Comparison of ENCODE assay signal across 12 cellular contexts in genomic region chr20:44597930-44598329, GRCh38. TPM values are rescaled to one million over a fixed set of nuclear protein-coding genes. Genes with fewer than 3 reads are reported as not detected.
DNase-seq lines count a peak whose midpoint lies in the region; ATAC-seq, FAIRE-seq and TF ChIP-seq lines count a peak whose summit lies in the region.
"Had no signal": no experiment of that assay in that cellular context is flagged by ENCODE, and none has a peak within 500 bp of the region (broad histone marks: within the 10 kb centered on the region; RNA-seq: fewer than 3 reads in every experiment).

No MANE protein-coding gene starts in this region.

- no peaks in the 10 kb centered on the region for H3K9me3 Mint-ChIP-seq in CD14-positive monocyte

- peaks cover 53% of the 10 kb centered on the region for H3K4me1 ChIP-seq in PC-3 (ENCODE audit: insufficient read depth, low read length)
- peaks cover 83% of the 10 kb centered on the region for H3K4me1 ChIP-seq in endothelial cell of umbilical vein (ENCODE audit: control insufficient read depth, extremely low read depth, insufficient read depth, low read length)
- peaks cover 15% of the 10 kb centered on the region for H3K4me1 ChIP-seq in parathyroid adenoma

- H3K4me2 ChIP-seq in PC-3 (ENCODE audit: low read length) (no peak overlapping the region), endothelial cell of umbilical vein (ENCODE audit: insufficient read depth, low read length) (peak overlapping the region; percentile 67), parathyroid adenoma (ENCODE audit: low read length) (no peak overlapping the region)

- ATAC-seq in PC-3, result no peak
- ATAC-seq: sciatic nerve had no signal

- peak overlapping the region; percentile 82 to 91 (median 84) for H3K27ac Mint-ChIP-seq in CD14-positive monocyte

- H4K20me1 ChIP-seq in PC-3 (ENCODE audit: low read length) (no peaks in the 10 kb centered on the region), endothelial cell of umbilical vein (replicated peaks; ENCODE audit: control insufficient read depth, extremely low read depth, insufficient read depth, low read length) (no peaks in the 10 kb centered on the region)

- H3K9me1 ChIP-seq in endothelial cell of umbilical vein (replicated peaks; ENCODE audit: control insufficient read depth, extremely low read depth, insufficient read depth, low read length), result no peaks in the 10 kb centered on the region

- peaks cover 2 to 4% of the 10 kb centered on the region in 2 donors for H3K36me3 Mint-ChIP-seq in CD14-positive monocyte

- no peaks in the 10 kb centered on the region for H3F3A ChIP-seq in PC-3 (ENCODE audit: low read length, unreplicated experiment)

- no peak overlapping the region; the same call in 1 of the 2 replicates for H3K9ac ChIP-seq in PC-3 (ENCODE audit: low read length)
- H3K9ac ChIP-seq in endothelial cell of umbilical vein (replicated peaks; ENCODE audit: extremely low read depth, insufficient read depth, low read length), result peak overlapping the region; percentile 64
- H3K9ac ChIP-seq in parathyroid adenoma, result no peak overlapping the region

- H3K9me2 ChIP-seq in PC-3 (replicated peaks; ENCODE audit: low read length), result no peaks in the 10 kb centered on the region

- POLR2A ChIA-PET in PC-3 (lab: Charles Lee; ENCODE audit: unreplicated experiment), result no interaction called here
- POLR2A ChIA-PET in endothelial cell of umbilical vein (lab: Charles Lee), result interaction anchor here (1.6 to 1.7 kb wide), 2 partner anchors 11 to 14 kb away, joined by 4 to 7 read pairs; no protein-coding TSS in a partner anchor

- dilution Hi-C loops in endothelial cell of umbilical vein (cut with MboI; ENCODE audit: extremely low pct_ligation_motif_present, low sequenced_read_pairs), result no loop called here

- peak overlapping the region; percentile 59 to 81 for H3K4me3 Mint-ChIP-seq in CD14-positive monocyte

- H3K36me3 ChIP-seq in PC-3 (ENCODE audit: low read depth, low read length) (no peaks in the 10 kb centered on the region), endothelial cell of umbilical vein (ENCODE audit: control insufficient read depth in 2 of 2, extremely low read depth in 1 of 2, insufficient read depth in 2 of 2, low read length in 2 of 2) (peaks cover 2 to 4% of the 10 kb centered on the region in 2 experiments), parathyroid adenoma (ENCODE audit: control insufficient read depth, insufficient read depth, low read length) (no peaks in the 10 kb centered on the region)
- H3K36me3 ChIP-seq: brain microvascular endothelial cell had no signal

- peaks cover 76% of the 10 kb centered on the region for H3K4me1 Mint-ChIP-seq in CD14-positive monocyte

- BruUV-seq in PC-3 (replicated peaks; lab: Mats Ljungman, UMichigan) (no TSS peak), endothelial cell of umbilical vein (replicated peaks; lab: Mats Ljungman, UMichigan) (TSS peak; percentile 87)

- H2AFZ ChIP-seq in PC-3 (ENCODE audit: low read length) (no peak overlapping the region), endothelial cell of umbilical vein (ENCODE audit: low read depth, low read length) (no peak overlapping the region), parathyroid adenoma (no peak overlapping the region)

- FAIRE-seq in endothelial cell of umbilical vein (lab: Jason Lieb, UNC) (no peak), RCC 7860 (lab: Jason Lieb, UNC) (no peak)

- intact Hi-C loops in CD14-positive monocyte (cut with micrococcal nuclease) (loop anchor here in 1 of 2 donors (10.0 kb wide), 1 partner anchor 53 kb away; no protein-coding TSS in a partner anchor), PC-3 (cut with micrococcal nuclease) (no loop called here), endothelial cell of umbilical vein (cut with micrococcal nuclease) (loop anchor here (1.0 to 2.0 kb wide), 5 partner anchors 9 to 65 kb away; no protein-coding TSS in a partner anchor)

- H3K9me3 ChIP-seq in PC-3 (ENCODE audit: low read length) (no peaks in the 10 kb centered on the region), endothelial cell of umbilical vein (replicated peaks; ENCODE audit: control insufficient read depth, insufficient read depth, low read length) (no peaks in the 10 kb centered on the region), parathyroid adenoma (ENCODE audit: control insufficient read depth, low read length) (no peaks in the 10 kb centered on the region)

- no peaks in the 10 kb centered on the region for H3K79me2 ChIP-seq in PC-3 (ENCODE audit: low read length)
- peaks cover 82% of the 10 kb centered on the region for H3K79me2 ChIP-seq in endothelial cell of umbilical vein (ENCODE audit: control insufficient read depth, insufficient read depth, low read length)
- H3K79me2 ChIP-seq in parathyroid adenoma, result peaks cover 36% of the 10 kb centered on the region

- CTCF ChIA-PET in PC-3 (lab: Charles Lee) (no interaction called here), endothelial cell of umbilical vein (lab: Charles Lee) (interaction anchor here (0.7 to 2.9 kb wide), 7 partner anchors 11 to 85 kb away, joined by 3 to 18 read pairs (median 16); partner anchors contain the start of gene PKIG)

- H3K27ac ChIP-seq in PC-3 (ENCODE audit: low read length) (peak overlapping the region; percentile 16; the same call in 1 of the 2 replicates), endothelial cell of umbilical vein (ENCODE audit: insufficient read depth, low read depth, low read length) (peak overlapping the region; percentile 81), parathyroid adenoma (peak overlapping the region; percentile 26)
- H3K27ac ChIP-seq: brain microvascular endothelial cell had no signal

- H3K27me3 ChIP-seq in PC-3 (ENCODE audit: low read length), result no peaks in the 10 kb centered on the region
- no peaks in the 10 kb centered on the region for H3K27me3 ChIP-seq in endothelial cell of umbilical vein (ENCODE audit: control insufficient read depth in 2 of 2, insufficient read depth in 2 of 2, low read length in 2 of 2)
- no peaks in the 10 kb centered on the region for H3K27me3 ChIP-seq in parathyroid adenoma (ENCODE audit: control insufficient read depth, insufficient read depth, low read length)
- H3K27me3 ChIP-seq: brain microvascular endothelial cell had no signal

- DNase-seq in CD14-positive monocyte (ENCODE audit: low spot score) (no peak), PC-3 (no peak), endothelial cell of umbilical vein (ENCODE audit: low read depth, low spot score) (no peak), RCC 7860 (ENCODE audit: low spot score) (no peak), GDM1 (lab: John Stamatoyannopoulos, UW) (no peak), NCI-H446 treated with DMSO at 0.1 percent for 48 hours (lab: John Stamatoyannopoulos, UW) (no peak), EL (no peak)
- DNase-seq: brain microvascular endothelial cell, hypothalamus, NCI-H524 had no signal

- H3K4me3 ChIP-seq in PC-3 (ENCODE audit: low read length) (no peak overlapping the region), endothelial cell of umbilical vein (replicated peaks in 1 of 3; ENCODE audit: insufficient read depth in 1 of 3, low read depth in 1 of 3, low read length in 3 of 3) (no peak overlapping the region), parathyroid adenoma (ENCODE audit: low read depth, low read length) (no peak overlapping the region)

- TF ChIP-seq POLR2A in endothelial cell of umbilical vein (IDR thresholded peaks at IDR 0.05; ENCODE audit: low read depth, low read length), result no peak

- H3K27me3 Mint-ChIP-seq in CD14-positive monocyte (ENCODE audit: low read depth in 3 of 3), result peaks cover 0 to 1% (median 0%) of the 10 kb centered on the region in 3 donors

- TF ChIP-seq CTCF in CD14-positive monocyte (IDR thresholded peaks at IDR 0.05) (no peak), PC-3 (conservative IDR thresholded peaks at IDR 0.05; ENCODE audit: low read depth, low read length) (no peak), endothelial cell of umbilical vein (IDR thresholded peaks at IDR 0.05; ENCODE audit: extremely low read depth in 1 of 2, insufficient read depth in 1 of 2, low read depth in 1 of 2, low read length in 2 of 2) (no peak), parathyroid adenoma (IDR thresholded peaks at IDR 0.05) (no peak)

TF ChIP-seq in endothelial cell of umbilical vein, 7 proteins besides CTCF, POLR2A, EP300 and RAD21:
- no peak for TF ChIP-seq JUN (IDR thresholded peaks at IDR 0.05; ENCODE audit: borderline replicate concordance, insufficient read depth, insufficient read length, low read depth)
- TF ChIP-seq FOS (IDR thresholded peaks at IDR 0.05; ENCODE audit: borderline replicate concordance, insufficient read depth, low read length), result no peak
- TF ChIP-seq EZH2 (IDR thresholded peaks at IDR 0.05; ENCODE audit: borderline replicate concordance, low read depth, low read length, severe bottlenecking), result no peak
- no peak for TF ChIP-seq GATA2 (IDR thresholded peaks at IDR 0.05; ENCODE audit: insufficient read depth, insufficient read length, low read depth, low read length)
- TF ChIP-seq MAX (IDR thresholded peaks at IDR 0.05; ENCODE audit: insufficient read depth, insufficient read length), result no peak

RNA-seq across cellular contexts. Expression of gene PKIG, which starts 15.6 kb away (rescaled TPM):
- polyA plus RNA-seq in CD14-positive monocyte (under 1 TPM; 0.67 to 0.84 TPM), endothelial cell of umbilical vein (167 and 174 TPM in 2 replicates)
- total RNA-seq in PC-3 (2014; rRNA removed) (47.5 and 49.2 TPM in 2 replicates), endothelial cell of umbilical vein (127 and 135 TPM in 2 replicates)
- 167 and 187 TPM in 2 replicates for polyA plus RNA-seq in endothelial cell of umbilical vein (2011; cell fraction: cytosol; rRNA removed)
- 71.4 and 78.6 TPM in 2 replicates for polyA plus RNA-seq in endothelial cell of umbilical vein (2011; cell fraction: nucleus; rRNA removed)
- 153 and 185 TPM in 2 replicates for polyA plus RNA-seq in endothelial cell of umbilical vein (2012)
- polyA minus RNA-seq in endothelial cell of umbilical vein, result 66.6 and 89.4 TPM in 2 replicates
- polyA minus RNA-seq in endothelial cell of umbilical vein (2011; cell fraction: cytosol; rRNA and poly(A)+ RNA removed), result 6.9 TPM
- polyA minus RNA-seq in endothelial cell of umbilical vein (2011; cell fraction: nucleus; rRNA and poly(A)+ RNA removed), result 29.8 and 37.1 TPM in 2 replicates

RNA-seq across cellular contexts. Expression of gene ADA, which starts 53.6 kb away (rescaled TPM):
- 10 to 100 TPM; 11.1 to 15.6 TPM for polyA plus RNA-seq in CD14-positive monocyte
- total RNA-seq in PC-3 (2014; rRNA removed), result 12.4 and 13.0 TPM in 2 replicates
- total RNA-seq in endothelial cell of umbilical vein, result 26.3 and 33.2 TPM in 2 replicates
- 29.8 and 33.1 TPM in 2 replicates for polyA plus RNA-seq in endothelial cell of umbilical vein
- polyA plus RNA-seq in endothelial cell of umbilical vein (2011; cell fraction: cytosol; rRNA removed), result 25.8 and 29.4 TPM in 2 replicates
- 49.2 and 50.3 TPM in 2 replicates for polyA plus RNA-seq in endothelial cell of umbilical vein (2011; cell fraction: nucleus; rRNA removed)
- polyA plus RNA-seq in endothelial cell of umbilical vein (2012), result 23.0 and 30.6 TPM in 2 replicates
- 23.0 and 24.0 TPM in 2 replicates for polyA minus RNA-seq in endothelial cell of umbilical vein
- 9.2 TPM for polyA minus RNA-seq in endothelial cell of umbilical vein (2011; cell fraction: cytosol; rRNA and poly(A)+ RNA removed)
- polyA minus RNA-seq in endothelial cell of umbilical vein (2011; cell fraction: nucleus; rRNA and poly(A)+ RNA removed), result 9.7 and 13.6 TPM in 2 replicates

Comparison
In these comparisons a context has a peak if more than half of its experiments do, and no peak if none do; other contexts are left out.
1. H3K27ac ChIP-seq: peak in every context shown above with its lines; median percentile 81 in endothelial cell of umbilical vein; 26 in parathyroid adenoma; 16 in PC-3.